13 cellular contexts compared by ENCODE assay signal in genomic region chr10:5896208-5896607, GRCh38. TPM values are rescaled to one million over a fixed set of nuclear protein-coding genes. Genes with fewer than 3 reads are reported as not detected.
DNase-seq lines count a peak whose midpoint lies in the region; ATAC-seq and TF ChIP-seq lines count a peak whose summit lies in the region.
"Had no signal": no experiment of that assay in that cellular context is flagged by ENCODE, and none has a peak within 500 bp of the region (broad histone marks: within the 10 kb centered on the region; RNA-seq: fewer than 3 reads in every experiment).

No MANE protein-coding gene starts in this region.

- H3K4me3 Mint-ChIP-seq in activated CD4-positive, alpha-beta T cell treated with anti-CD3 and anti-CD28 coated beads, Interleukin-2, amount 10 ng/mL, durations not matched to agents 24 days and 14 days = peak overlapping the region; percentile 56
- no peak overlapping the region for H3K4me3 Mint-ChIP-seq in activated CD8-positive, alpha-beta T cell treated with anti-CD3 and anti-CD28 coated beads, Interleukin-2, amount 10 ng/mL, durations not matched to agents 7 days and 5 days
- no peak overlapping the region for H3K4me3 Mint-ChIP-seq in osteocyte (ENCODE audit: unreplicated experiment)

- no peak for TF ChIP-seq EP300 in sigmoid colon (IDR thresholded peaks at IDR 0.05)

- POLR2A ChIA-PET in activated CD8-positive, alpha-beta T cell treated with anti-CD3 and anti-CD28 coated beads, Interleukin-2, amount 10 ng/mL, durations not matched to agents 7 days and 5 days (lab: Charles Lee) = no interaction called here

- H3K27me3 Mint-ChIP-seq in activated CD4-positive, alpha-beta T cell treated with anti-CD3 and anti-CD28 coated beads, Interleukin-2, amount 10 ng/mL, durations not matched to agents 24 days and 14 days = no peaks in the 10 kb centered on the region
- H3K27me3 Mint-ChIP-seq in activated CD8-positive, alpha-beta T cell treated with anti-CD3 and anti-CD28 coated beads, Interleukin-2, amount 10 ng/mL, durations not matched to agents 7 days and 5 days (ENCODE audit: low read depth) = no peaks in the 10 kb centered on the region
- no peaks in the 10 kb centered on the region for H3K27me3 Mint-ChIP-seq in osteocyte (ENCODE audit: unreplicated experiment)

- peaks cover 37% of the 10 kb centered on the region for H3K4me1 Mint-ChIP-seq in activated CD4-positive, alpha-beta T cell treated with anti-CD3 and anti-CD28 coated beads, Interleukin-2, amount 10 ng/mL, durations not matched to agents 24 days and 14 days
- H3K4me1 Mint-ChIP-seq in activated CD8-positive, alpha-beta T cell treated with anti-CD3 and anti-CD28 coated beads, Interleukin-2, amount 10 ng/mL, durations not matched to agents 7 days and 5 days (ENCODE audit: low read depth) = peaks cover 43% of the 10 kb centered on the region
- peaks cover 20% of the 10 kb centered on the region for H3K4me1 Mint-ChIP-seq in osteocyte (ENCODE audit: unreplicated experiment)

- H3K27me3 ChIP-seq in sigmoid colon = no peaks in the 10 kb centered on the region
- H3K27me3 ChIP-seq: suprapubic skin had no signal

- TF ChIP-seq POLR2A in sigmoid colon (IDR thresholded peaks at IDR 0.05) = no peak

- TF ChIP-seq CTCF in osteocyte (IDR thresholded peaks at IDR 0.05) (no peak), sigmoid colon (IDR thresholded peaks at IDR 0.05) (no peak)

- peaks cover 0 to 22% (median 15%) of the 10 kb centered on the region in 4 donors for H3K4me1 ChIP-seq in sigmoid colon

- peaks cover 0 to 34% (median 13%) of the 10 kb centered on the region in 4 donors for H3K36me3 ChIP-seq in sigmoid colon

- H3K9me3 Mint-ChIP-seq in activated CD4-positive, alpha-beta T cell treated with anti-CD3 and anti-CD28 coated beads, Interleukin-2, amount 10 ng/mL, durations not matched to agents 24 days and 14 days = no peaks in the 10 kb centered on the region
- H3K9me3 Mint-ChIP-seq in activated CD8-positive, alpha-beta T cell treated with anti-CD3 and anti-CD28 coated beads, Interleukin-2, amount 10 ng/mL, durations not matched to agents 7 days and 5 days (ENCODE audit: insufficient read depth) = peaks cover 11% of the 10 kb centered on the region
- peaks cover 9% of the 10 kb centered on the region for H3K9me3 Mint-ChIP-seq in osteocyte (ENCODE audit: unreplicated experiment)

- CTCF ChIA-PET in activated CD8-positive, alpha-beta T cell treated with anti-CD3 and anti-CD28 coated beads, Interleukin-2, amount 10 ng/mL, durations not matched to agents 7 days and 5 days (lab: Charles Lee) = interaction anchor here (1.8 kb wide), 1 partner anchor 8 kb away, joined by 4 read pairs; no protein-coding TSS in a partner anchor

- intact Hi-C loops in activated CD4-positive, alpha-beta T cell treated with anti-CD3 and anti-CD28 coated beads, Interleukin-2, amount 10 ng/mL, durations not matched to agents 24 days and 14 days (cut with micrococcal nuclease) = loop anchor here (10.0 kb wide), 1 partner anchor 451 kb away; no protein-coding TSS in a partner anchor
- intact Hi-C loops in sigmoid colon (cut with DNase I) = loop anchor here (10.0 kb wide), 1 partner anchor 1889 kb away; the partner anchor contains the start of genes ATP5F1C and KIN

- no peak overlapping the region for H3K27ac ChIP-seq in sigmoid colon
- H3K27ac ChIP-seq: suprapubic skin had no signal

- no peaks in the 10 kb centered on the region for H3K9me3 ChIP-seq in sigmoid colon
- H3K9me3 ChIP-seq: suprapubic skin had no signal

- 80 to 88% methylated on average over 2 of the region's 2 CpGs for WGBS in sigmoid colon, 2 donors

- H3K27ac Mint-ChIP-seq in activated CD4-positive, alpha-beta T cell treated with anti-CD3 and anti-CD28 coated beads, Interleukin-2, amount 10 ng/mL, durations not matched to agents 24 days and 14 days = peak overlapping the region; percentile 58
- peak overlapping the region; percentile 51 for H3K27ac Mint-ChIP-seq in activated CD8-positive, alpha-beta T cell treated with anti-CD3 and anti-CD28 coated beads, Interleukin-2, amount 10 ng/mL, durations not matched to agents 7 days and 5 days
- H3K27ac Mint-ChIP-seq in osteocyte (ENCODE audit: unreplicated experiment) = peak overlapping the region; percentile 29

- no peak overlapping the region for H3K4me3 ChIP-seq in sigmoid colon
- H3K4me3 ChIP-seq: suprapubic skin had no signal

- DNase-seq in activated CD4-positive, alpha-beta T cell treated with anti-CD3 and anti-CD28 coated beads, Interleukin-2, amount 10 ng/mL, durations not matched to agents 24 days and 14 days = no peak
- DNase-seq in activated CD4-positive, alpha-beta T cell treated with anti-CD3 and anti-CD28 coated beads, Interleukin-2, amount 50 U/mL, for 1 hour = no peak
- DNase-seq in activated CD8-positive, alpha-beta T cell treated with anti-CD3 and anti-CD28 coated beads, Interleukin-2, amount 10 ng/mL, durations not matched to agents 7 days and 5 days = no peak
- DNase-seq in osteocyte (ENCODE audit: extremely low spot score, unreplicated experiment) (no peak), sigmoid colon (no peak), COR-L47 (lab: John Stamatoyannopoulos, UW) (no peak)
- DNase-seq: activated CD8-positive, alpha-beta memory T cell treated with anti-CD3 and anti-CD28 coated beads, Interleukin-2, amount 50 U/mL, for 4 hours; hypothalamus; mesenchymal stem cell; SW 1271 had no signal

- ATAC-seq in HG02623 (IDR thresholded peaks at IDR 0.05; ENCODE audit: unreplicated experiment) (peak; percentile 18), GM21528 (IDR thresholded peaks at IDR 0.05; ENCODE audit: low FRiP score, unreplicated experiment) (no peak)
- ATAC-seq in activated CD8-positive, alpha-beta T cell treated with anti-CD3 and anti-CD28 coated beads, Interleukin-2, amount 10 ng/mL, durations not matched to agents 7 days and 5 days = no peak

- peaks cover 58% of the 10 kb centered on the region for H3K36me3 Mint-ChIP-seq in activated CD4-positive, alpha-beta T cell treated with anti-CD3 and anti-CD28 coated beads, Interleukin-2, amount 10 ng/mL, durations not matched to agents 24 days and 14 days (ENCODE audit: low read depth)
- H3K36me3 Mint-ChIP-seq in activated CD8-positive, alpha-beta T cell treated with anti-CD3 and anti-CD28 coated beads, Interleukin-2, amount 10 ng/mL, durations not matched to agents 7 days and 5 days (ENCODE audit: low read depth) = peaks cover 44% of the 10 kb centered on the region
- H3K36me3 Mint-ChIP-seq in osteocyte (ENCODE audit: unreplicated experiment) = peaks cover 37% of the 10 kb centered on the region

RNA-seq across cellular contexts. Expression of gene FBH1, which starts 6.2 kb away (rescaled TPM):
- total RNA-seq in activated CD4-positive, alpha-beta T cell treated with anti-CD3 and anti-CD28 coated beads, Interleukin-2, amount 10 ng/mL, durations not matched to agents 24 days and 14 days = 58.4 and 62.9 TPM in 2 replicates
- total RNA-seq in activated CD8-positive, alpha-beta T cell treated with anti-CD3 and anti-CD28 coated beads, Interleukin-2, amount 10 ng/mL, durations not matched to agents 7 days and 5 days = 10 to 100 TPM; 62.6 to 64.4 TPM
- 77.8 and 86.1 TPM in 2 replicates for total RNA-seq in osteocyte
- 10 to 100 TPM; 68.7 to 85.9 (median 80.4) TPM for total RNA-seq in sigmoid colon
- 10 to 100 TPM; 31.2 to 52.0 (median 49.2) TPM for polyA plus RNA-seq in sigmoid colon

RNA-seq across cellular contexts. Expression of gene ANKRD16, which starts 6.5 kb away (rescaled TPM):
- 10.8 and 12.2 TPM in 2 replicates for total RNA-seq in activated CD4-positive, alpha-beta T cell treated with anti-CD3 and anti-CD28 coated beads, Interleukin-2, amount 10 ng/mL, durations not matched to agents 24 days and 14 days
- 1 to 10 TPM; 5.2 to 5.7 TPM for total RNA-seq in activated CD8-positive, alpha-beta T cell treated with anti-CD3 and anti-CD28 coated beads, Interleukin-2, amount 10 ng/mL, durations not matched to agents 7 days and 5 days
- total RNA-seq in osteocyte (8.8 and 9.5 TPM in 2 replicates), sigmoid colon (10 to 100 TPM in 1 of 4 donors, 1 to 10 TPM in 3; 8.6 to 11.4 (median 9.4) TPM)
- polyA plus RNA-seq in sigmoid colon = 1 to 10 TPM; 1.6 to 6.1 (median 5.4) TPM
